In the genomic region with DNA sequence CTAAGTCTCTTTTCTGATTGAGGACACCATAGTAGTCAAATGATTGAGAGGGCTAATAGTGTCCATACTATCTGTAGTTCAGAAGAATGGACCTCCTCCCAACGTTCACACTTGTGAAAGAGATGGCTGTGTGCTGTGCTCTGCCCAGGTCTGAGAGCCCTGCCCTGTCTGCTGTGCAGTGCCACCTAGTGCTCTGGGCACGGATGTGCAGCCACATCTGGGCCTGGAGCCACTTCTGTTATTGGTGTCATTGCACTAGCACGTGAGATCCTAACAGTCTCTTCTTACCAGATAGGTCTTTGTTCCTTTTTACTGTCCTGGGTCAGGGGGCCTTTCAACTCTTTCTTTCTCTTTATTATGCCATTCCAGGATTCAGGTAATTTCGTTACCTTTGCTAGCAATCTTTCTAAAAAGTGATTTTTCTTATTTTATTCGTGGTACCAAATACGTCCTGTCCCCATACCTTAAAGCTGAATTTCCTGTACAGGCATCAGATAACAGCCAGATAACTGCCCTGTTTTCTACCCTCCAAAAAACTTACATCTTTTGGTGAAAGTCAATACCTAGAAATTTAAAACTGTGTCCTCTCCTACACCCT, we compare ENCODE assay signal across 1 cellular context.
TF ChIP-seq lines count a peak whose summit lies in the region.

No MANE protein-coding gene starts in this region.

TF ChIP-seq in Ishikawa, 13 proteins besides CTCF, POLR2A, EP300 and RAD21 (continued from another document):
- TF ChIP-seq, protein P1, sequence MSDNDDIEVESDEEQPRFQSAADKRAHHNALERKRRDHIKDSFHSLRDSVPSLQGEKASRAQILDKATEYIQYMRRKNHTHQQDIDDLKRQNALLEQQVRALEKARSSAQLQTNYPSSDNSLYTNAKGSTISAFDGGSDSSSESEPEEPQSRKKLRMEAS (IDR thresholded peaks at IDR 0.05): no peak
- TF ChIP-seq CREB1 (IDR thresholded peaks at IDR 0.05; ENCODE audit: low read depth) (no peak), NFIC (IDR thresholded peaks at IDR 0.05) (no peak), YY1 (IDR thresholded peaks at IDR 0.05; ENCODE audit: low read depth) (no peak), TCF12 (IDR thresholded peaks at IDR 0.05; ENCODE audit: low read depth) (no peak), REST (IDR thresholded peaks at IDR 0.05; ENCODE audit: low read depth) (no peak), FOXM1 (IDR thresholded peaks at IDR 0.05; ENCODE audit: borderline replicate concordance, low read depth) (no peak), CEBPB (IDR thresholded peaks at IDR 0.05) (no peak), TAF1 (IDR thresholded peaks at IDR 0.05; ENCODE audit: low read depth) (no peak), EGR1 (IDR thresholded peaks at IDR 0.05) (no peak), TEAD4 (IDR thresholded peaks at IDR 0.05) (no peak)
- TF ChIP-seq, protein P2, sequence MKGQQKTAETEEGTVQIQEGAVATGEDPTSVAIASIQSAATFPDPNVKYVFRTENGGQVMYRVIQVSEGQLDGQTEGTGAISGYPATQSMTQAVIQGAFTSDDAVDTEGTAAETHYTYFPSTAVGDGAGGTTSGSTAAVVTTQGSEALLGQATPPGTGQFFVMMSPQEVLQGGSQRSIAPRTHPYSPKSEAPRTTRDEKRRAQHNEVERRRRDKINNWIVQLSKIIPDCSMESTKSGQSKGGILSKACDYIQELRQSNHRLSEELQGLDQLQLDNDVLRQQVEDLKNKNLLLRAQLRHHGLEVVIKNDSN (IDR thresholded peaks at IDR 0.05): no peak
